Comparison of ENCODE assay signal across 16 cellular contexts in genomic region chr10:70586348-70586930, GRCh38. TPM values are rescaled to one million over a fixed set of nuclear protein-coding genes. Genes with fewer than 3 reads are reported as not detected.
"Had no signal": no experiment of that assay in that cellular context is flagged by ENCODE, and none has a peak within 500 bp of the region (broad histone marks: within the 10 kb centered on the region; RNA-seq: fewer than 3 reads in every experiment).

No MANE protein-coding gene starts in this region.

- H3K27ac ChIP-seq: sigmoid colon, SK-N-MC had no signal

- H3K36me3 Mint-ChIP-seq: T-cell had no signal

- DNase-seq: activated naive CD4-positive, alpha-beta T cell treated with anti-CD3 and anti-CD28 coated beads, Interleukin-2, amount 50 U/mL, for 16 hours; dermis blood vessel endothelial cell; immature natural killer cell; left colon; nephron progenitor cell; stimulated activated CD4-positive, alpha-beta T cell treated with anti-CD3 and anti-CD28 coated beads, Interleukin-2, amount 100 ng/mL, for 24 hours; stimulated activated naive CD4-positive, alpha-beta T cell; T1000 had no signal

- H3K9me3 Mint-ChIP-seq: immature natural killer cell, nephron progenitor cell, T-cell had no signal

- ATAC-seq: left colon, T-cell had no signal

- H3K27ac Mint-ChIP-seq: immature natural killer cell, nephron progenitor cell, T-cell had no signal

- H3K4me3 Mint-ChIP-seq: activated CD4-positive, alpha-beta T cell treated with anti-CD3 and anti-CD28 coated beads for 36 hours; nephron progenitor cell; T-cell had no signal

RNA-seq across cellular contexts. Expression of gene PRF1, which starts 16.1 kb away (rescaled TPM):
- total RNA-seq: cerebellum, dermis blood vessel endothelial cell, lung microvascular endothelial cell, osteoblast, pulmonary artery endothelial cell had no signal
